ENCODE assay signal across 8 cellular contexts in genomic region chr19:5903054-5903501, GRCh38. TPM values are rescaled to one million over a fixed set of nuclear protein-coding genes. Genes with fewer than 3 reads are reported as not detected.
DNase-seq lines count a peak whose midpoint lies in the region; ATAC-seq lines count a peak whose summit lies in the region.

No MANE protein-coding gene starts in this region.

- peak overlapping the region; percentile 97 for H3K27ac Mint-ChIP-seq in activated T-helper 2 cell treated with anti-CD3 and anti-CD28 coated beads, Interferon-gamma antibody, Interleukin-2, Interleukin-4, amounts not matched to agents 10 μg/mL and 5 μg/mL and 100 μg/mL, durations not matched to agents 14 hours and 24 hours and 36 hours
- H3K27ac Mint-ChIP-seq in stimulated activated naive B cell treated with anti-CD40 and anti-IgM and Interleukin-4, amounts not matched to agents 10 μg/mL and 1 μg/mL and 100 μg/mL, for 72 hours = peak overlapping the region; percentile 99

- peaks cover 20% of the 10 kb centered on the region for H3K36me3 Mint-ChIP-seq in activated T-helper 2 cell treated with anti-CD3 and anti-CD28 coated beads, Interferon-gamma antibody, Interleukin-2, Interleukin-4, amounts not matched to agents 10 μg/mL and 5 μg/mL and 100 μg/mL, durations not matched to agents 14 hours and 24 hours and 36 hours (ENCODE audit: low read depth)
- peaks cover 23 to 36% of the 10 kb centered on the region in 2 donors for H3K36me3 Mint-ChIP-seq in stimulated activated naive B cell treated with anti-CD40 and anti-IgM and Interleukin-4, amounts not matched to agents 10 μg/mL and 1 μg/mL and 100 μg/mL, for 72 hours

- H3K4me3 Mint-ChIP-seq in activated T-helper 2 cell treated with anti-CD3 and anti-CD28 coated beads, Interferon-gamma antibody, Interleukin-2, Interleukin-4, amounts not matched to agents 10 μg/mL and 5 μg/mL and 100 μg/mL, durations not matched to agents 14 hours and 24 hours and 36 hours (ENCODE audit: low read depth) = peak overlapping the region; percentile 97
- peak overlapping the region; percentile 98 to 99 for H3K4me3 Mint-ChIP-seq in stimulated activated naive B cell treated with anti-CD40 and anti-IgM and Interleukin-4, amounts not matched to agents 10 μg/mL and 1 μg/mL and 100 μg/mL, for 72 hours

- H3K4me1 Mint-ChIP-seq in activated T-helper 2 cell treated with anti-CD3 and anti-CD28 coated beads, Interferon-gamma antibody, Interleukin-2, Interleukin-4, amounts not matched to agents 10 μg/mL and 5 μg/mL and 100 μg/mL, durations not matched to agents 14 hours and 24 hours and 36 hours (ENCODE audit: low read depth) = peaks cover 19% of the 10 kb centered on the region
- H3K4me1 Mint-ChIP-seq in stimulated activated naive B cell treated with anti-CD40 and anti-IgM and Interleukin-4, amounts not matched to agents 10 μg/mL and 1 μg/mL and 100 μg/mL, for 72 hours = peaks cover 31 to 67% of the 10 kb centered on the region in 2 donors

- peak overlapping the region; percentile 99 for H3K4me3 ChIP-seq in iPS-11a (ENCODE audit: low read depth, low read length)

- intact Hi-C loops in activated T-helper 2 cell treated with anti-CD3 and anti-CD28 coated beads, Interferon-gamma antibody, Interleukin-2, Interleukin-4, amounts not matched to agents 10 μg/mL and 5 μg/mL and 100 μg/mL, durations not matched to agents 14 hours and 24 hours and 36 hours (cut with micrococcal nuclease) = loop anchor here (5.0 kb wide), 2 partner anchors 74 to 111 kb away; partner anchors contain the start of genes DUS3L and RANBP3

- no peak for ATAC-seq in stimulated activated naive B cell treated with anti-CD40 and anti-IgM and Interleukin-4, amounts not matched to agents 10 μg/mL and 1 μg/mL and 100 μg/mL, for 72 hours (replicated peaks)
- no peak for ATAC-seq in GM19455 (IDR thresholded peaks at IDR 0.05; ENCODE audit: unreplicated experiment)

- H3K9me3 Mint-ChIP-seq in activated T-helper 2 cell treated with anti-CD3 and anti-CD28 coated beads, Interferon-gamma antibody, Interleukin-2, Interleukin-4, amounts not matched to agents 10 μg/mL and 5 μg/mL and 100 μg/mL, durations not matched to agents 14 hours and 24 hours and 36 hours = no peaks in the 10 kb centered on the region
- no peaks in the 10 kb centered on the region for H3K9me3 Mint-ChIP-seq in stimulated activated naive B cell treated with anti-CD40 and anti-IgM and Interleukin-4, amounts not matched to agents 10 μg/mL and 1 μg/mL and 100 μg/mL, for 72 hours

- peak; percentile 14 for DNase-seq in stimulated activated naive CD4-positive, alpha-beta T cell treated with Interleukin-2 at 50 U/mL for 16 hours (lab: John Stamatoyannopoulos, UW)
- DNase-seq in stimulated activated naive CD4-positive, alpha-beta T cell (lab: John Stamatoyannopoulos, UW) = no peak
- no peak for DNase-seq in activated T-helper 2 cell treated with anti-CD3 and anti-CD28 coated beads, Interferon-gamma antibody, Interleukin-2, Interleukin-4, amounts not matched to agents 10 μg/mL and 5 μg/mL and 100 μg/mL, durations not matched to agents 14 hours and 24 hours and 36 hours (ENCODE audit: low spot score)
- peak; percentile 10 for DNase-seq in stimulated activated naive B cell treated with anti-CD40 and anti-IgM and Interleukin-4, amounts not matched to agents 10 μg/mL and 1 μg/mL and 100 μg/mL, for 72 hours
- DNase-seq in NCI-H2107 treated with DMSO at 0.1 percent for 48 hours (lab: John Stamatoyannopoulos, UW; ENCODE audit: unreplicated experiment) = no peak
- no peak for DNase-seq in NCI-H146 treated with DMSO at 0.1 percent for 48 hours (lab: John Stamatoyannopoulos, UW; ENCODE audit: unreplicated experiment)

- H3K27me3 Mint-ChIP-seq in activated T-helper 2 cell treated with anti-CD3 and anti-CD28 coated beads, Interferon-gamma antibody, Interleukin-2, Interleukin-4, amounts not matched to agents 10 μg/mL and 5 μg/mL and 100 μg/mL, durations not matched to agents 14 hours and 24 hours and 36 hours (ENCODE audit: low read depth) = no peaks in the 10 kb centered on the region
- H3K27me3 Mint-ChIP-seq in stimulated activated naive B cell treated with anti-CD40 and anti-IgM and Interleukin-4, amounts not matched to agents 10 μg/mL and 1 μg/mL and 100 μg/mL, for 72 hours = no peaks in the 10 kb centered on the region

RNA-seq across cellular contexts. Expression of gene NDUFA11, which starts 0.5 kb away (rescaled TPM):
- 230 and 246 TPM in 2 replicates for total RNA-seq in activated T-helper 2 cell treated with anti-CD3 and anti-CD28 coated beads, Interferon-gamma antibody, Interleukin-2, Interleukin-4, amounts not matched to agents 10 μg/mL and 5 μg/mL and 100 μg/mL, durations not matched to agents 14 hours and 24 hours and 36 hours

RNA-seq across cellular contexts. Expression of gene VMAC, which starts 1.6 kb away (rescaled TPM):
- total RNA-seq in activated T-helper 2 cell treated with anti-CD3 and anti-CD28 coated beads, Interferon-gamma antibody, Interleukin-2, Interleukin-4, amounts not matched to agents 10 μg/mL and 5 μg/mL and 100 μg/mL, durations not matched to agents 14 hours and 24 hours and 36 hours = 3.1 and 3.8 TPM in 2 replicates

RNA-seq across cellular contexts. Expression of gene CAPS, which starts 11.0 kb away (rescaled TPM):
- 3.3 and 4.8 TPM in 2 replicates for total RNA-seq in activated T-helper 2 cell treated with anti-CD3 and anti-CD28 coated beads, Interferon-gamma antibody, Interleukin-2, Interleukin-4, amounts not matched to agents 10 μg/mL and 5 μg/mL and 100 μg/mL, durations not matched to agents 14 hours and 24 hours and 36 hours

RNA-seq across cellular contexts. Expression of gene FUT5, which starts 32.7 kb away (rescaled TPM):
- total RNA-seq in activated T-helper 2 cell treated with anti-CD3 and anti-CD28 coated beads, Interferon-gamma antibody, Interleukin-2, Interleukin-4, amounts not matched to agents 10 μg/mL and 5 μg/mL and 100 μg/mL, durations not matched to agents 14 hours and 24 hours and 36 hours = not detected in 2 replicates

RNA-seq across cellular contexts. Expression of gene FUT3, which starts 51.8 kb away (rescaled TPM):
- total RNA-seq in activated T-helper 2 cell treated with anti-CD3 and anti-CD28 coated beads, Interferon-gamma antibody, Interleukin-2, Interleukin-4, amounts not matched to agents 10 μg/mL and 5 μg/mL and 100 μg/mL, durations not matched to agents 14 hours and 24 hours and 36 hours = not detected in 2 replicates

Comparison
In these comparisons a context has a peak if more than half of its experiments do, and no peak if none do; other contexts are left out.
1. DNase-seq: peak in stimulated activated naive CD4-positive, alpha-beta T cell treated with Interleukin-2 at 50 U/mL for 16 hours (single experiment) and stimulated activated naive B cell treated with anti-CD40 and anti-IgM and Interleukin-4, amounts not matched to agents 10 μg/mL and 1 μg/mL and 100 μg/mL, for 72 hours (single experiment); none in stimulated activated naive CD4-positive, alpha-beta T cell (0 of 6), activated T-helper 2 cell treated with anti-CD3 and anti-CD28 coated beads, Interferon-gamma antibody, Interleukin-2, Interleukin-4, amounts not matched to agents 10 μg/mL and 5 μg/mL and 100 μg/mL, durations not matched to agents 14 hours and 24 hours and 36 hours (single experiment), NCI-H2107 treated with DMSO at 0.1 percent for 48 hours (single experiment) and NCI-H146 treated with DMSO at 0.1 percent for 48 hours (single experiment).